ENCODE assay signal across 13 cellular contexts in the genomic region with DNA sequence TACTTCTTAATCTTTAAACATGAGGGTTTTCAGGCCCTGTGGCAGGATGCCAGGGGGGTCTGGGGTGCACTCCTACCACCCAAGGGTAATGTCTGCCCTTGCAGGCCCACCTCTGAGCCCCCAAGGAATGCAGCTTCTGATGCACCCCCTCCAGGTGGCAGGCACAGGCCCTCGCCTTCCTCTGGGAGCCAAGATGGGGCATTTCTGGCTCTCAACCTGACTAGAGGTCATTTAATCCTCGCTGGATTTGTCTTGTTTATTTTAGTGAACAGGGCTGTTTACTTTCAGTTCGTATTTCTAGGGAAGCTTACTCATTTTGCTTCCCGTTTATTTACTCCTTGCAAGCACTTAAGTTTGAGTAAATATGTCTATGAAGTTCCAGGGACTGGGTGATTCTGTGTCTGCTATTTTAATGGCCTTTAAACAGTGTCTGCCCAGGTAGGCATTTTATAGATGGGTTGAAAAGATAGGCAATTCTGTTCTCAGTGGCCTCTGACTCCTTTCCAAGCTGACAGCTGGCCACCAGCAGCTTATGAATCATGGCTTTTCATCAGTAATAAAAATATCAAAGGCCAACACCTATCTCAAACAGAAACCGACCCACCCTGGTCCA. TPM values are rescaled to one million over a fixed set of nuclear protein-coding genes. Genes with fewer than 3 reads are reported as not detected.
DNase-seq lines count a peak whose midpoint lies in the region; TF ChIP-seq lines count a peak whose summit lies in the region.
"Had no signal": no experiment of that assay in that cellular context is flagged by ENCODE, and none has a peak within 500 bp of the region (broad histone marks: within the 10 kb centered on the region; RNA-seq: fewer than 3 reads in every experiment).

No MANE protein-coding gene starts in this region.

- DNase-seq in DMS79 treated with DMSO at 0.1 percent for 48 hours (lab: John Stamatoyannopoulos, UW) (peak; percentile 71), NCI-H2081 treated with DMSO at 0.1 percent for 48 hours (lab: John Stamatoyannopoulos, UW) (peak; percentile 84), cerebellar cortex (ENCODE audit: low spot score) (peak; percentile 75), midbrain (lab: John Stamatoyannopoulos, UW) (no peak), GDM1 (lab: John Stamatoyannopoulos, UW) (no peak), mesothelial cell of epicardium (ENCODE audit: low spot score in 2 of 2, unreplicated experiment in 2 of 2) (no peak)
- no peak for DNase-seq in activated T-helper 1 cell treated with anti-CD3 and anti-CD28 coated beads, Interleukin-12 subunit alpha, Interleukin-12 subunit beta, Interleukin-2, Interleukin-4 antibody, amounts not matched to agents 30 ng/mL and 10 ng/mL and 1 ng/mL, durations not matched to agents 14 hours and 24 hours and 36 hours (ENCODE audit: low spot score)
- DNase-seq: activated CD4-positive, alpha-beta T cell treated with anti-CD3 and anti-CD28 coated beads for 36 hours; activated naive CD4-positive, alpha-beta T cell treated with anti-CD3 and anti-CD28 coated beads for 36 hours; effector CD4-positive, alpha-beta T cell had no signal

- H3K4me1 ChIP-seq in parathyroid adenoma: peaks cover 12% of the 10 kb centered on the region
- H3K4me1 ChIP-seq: tibial nerve had no signal

- H3K9me3 ChIP-seq in parathyroid adenoma (ENCODE audit: control insufficient read depth, low read length): no peaks in the 10 kb centered on the region
- H3K9me3 ChIP-seq: tibial nerve had no signal

- H3K27me3 ChIP-seq in parathyroid adenoma (ENCODE audit: control insufficient read depth, insufficient read depth, low read length): no peaks in the 10 kb centered on the region
- H3K27me3 ChIP-seq: tibial nerve had no signal

- no peaks in the 10 kb centered on the region for H3K9me3 Mint-ChIP-seq in activated T-helper 1 cell treated with anti-CD3 and anti-CD28 coated beads, Interleukin-12 subunit alpha, Interleukin-12 subunit beta, Interleukin-2, Interleukin-4 antibody, amounts not matched to agents 30 ng/mL and 10 ng/mL and 1 ng/mL, durations not matched to agents 14 hours and 24 hours and 36 hours
- no peaks in the 10 kb centered on the region for H3K9me3 Mint-ChIP-seq in mesothelial cell of epicardium
- H3K9me3 Mint-ChIP-seq: activated naive CD4-positive, alpha-beta T cell treated with anti-CD3 and anti-CD28 coated beads for 36 hours; neural crest cell had no signal

- TF ChIP-seq CTCF in parathyroid adenoma (IDR thresholded peaks at IDR 0.05): no peak
- TF ChIP-seq CTCF in mesothelial cell of epicardium (IDR thresholded peaks at IDR 0.05; ENCODE audit: unreplicated experiment): no peak

- H3K4me2 ChIP-seq in parathyroid adenoma (ENCODE audit: low read length): peak overlapping the region; percentile 6

- no peaks in the 10 kb centered on the region for H3K79me2 ChIP-seq in parathyroid adenoma

- H3K36me3 Mint-ChIP-seq in activated T-helper 1 cell treated with anti-CD3 and anti-CD28 coated beads, Interleukin-12 subunit alpha, Interleukin-12 subunit beta, Interleukin-2, Interleukin-4 antibody, amounts not matched to agents 30 ng/mL and 10 ng/mL and 1 ng/mL, durations not matched to agents 14 hours and 24 hours and 36 hours (ENCODE audit: low read depth): no peaks in the 10 kb centered on the region
- no peaks in the 10 kb centered on the region for H3K36me3 Mint-ChIP-seq in mesothelial cell of epicardium

- peaks cover 16% of the 10 kb centered on the region for H3K27me3 Mint-ChIP-seq in activated T-helper 1 cell treated with anti-CD3 and anti-CD28 coated beads, Interleukin-12 subunit alpha, Interleukin-12 subunit beta, Interleukin-2, Interleukin-4 antibody, amounts not matched to agents 30 ng/mL and 10 ng/mL and 1 ng/mL, durations not matched to agents 14 hours and 24 hours and 36 hours (ENCODE audit: insufficient read depth)
- H3K27me3 Mint-ChIP-seq in mesothelial cell of epicardium (ENCODE audit: low read depth): no peaks in the 10 kb centered on the region

- no peak overlapping the region for H3K4me3 Mint-ChIP-seq in activated T-helper 1 cell treated with anti-CD3 and anti-CD28 coated beads, Interleukin-12 subunit alpha, Interleukin-12 subunit beta, Interleukin-2, Interleukin-4 antibody, amounts not matched to agents 30 ng/mL and 10 ng/mL and 1 ng/mL, durations not matched to agents 14 hours and 24 hours and 36 hours
- H3K4me3 Mint-ChIP-seq in mesothelial cell of epicardium: no peak overlapping the region
- H3K4me3 Mint-ChIP-seq: activated CD4-positive, alpha-beta T cell treated with anti-CD3 and anti-CD28 coated beads for 36 hours; activated naive CD4-positive, alpha-beta T cell treated with anti-CD3 and anti-CD28 coated beads for 36 hours; neural crest cell had no signal

- no peak overlapping the region for H3K27ac Mint-ChIP-seq in activated T-helper 1 cell treated with anti-CD3 and anti-CD28 coated beads, Interleukin-12 subunit alpha, Interleukin-12 subunit beta, Interleukin-2, Interleukin-4 antibody, amounts not matched to agents 30 ng/mL and 10 ng/mL and 1 ng/mL, durations not matched to agents 14 hours and 24 hours and 36 hours
- H3K27ac Mint-ChIP-seq in mesothelial cell of epicardium: no peak overlapping the region
- H3K27ac Mint-ChIP-seq: activated CD4-positive, alpha-beta T cell treated with anti-CD3 and anti-CD28 coated beads for 36 hours; activated naive CD4-positive, alpha-beta T cell treated with anti-CD3 and anti-CD28 coated beads for 36 hours had no signal

- H2AFZ ChIP-seq in parathyroid adenoma: peak overlapping the region; percentile 87

- no peak overlapping the region for H3K9ac ChIP-seq in parathyroid adenoma

- intact Hi-C loops in activated T-helper 1 cell treated with anti-CD3 and anti-CD28 coated beads, Interleukin-12 subunit alpha, Interleukin-12 subunit beta, Interleukin-2, Interleukin-4 antibody, amounts not matched to agents 30 ng/mL and 10 ng/mL and 1 ng/mL, durations not matched to agents 14 hours and 24 hours and 36 hours (cut with micrococcal nuclease): no loop called here

- peaks cover 6% of the 10 kb centered on the region for H3K4me1 Mint-ChIP-seq in activated T-helper 1 cell treated with anti-CD3 and anti-CD28 coated beads, Interleukin-12 subunit alpha, Interleukin-12 subunit beta, Interleukin-2, Interleukin-4 antibody, amounts not matched to agents 30 ng/mL and 10 ng/mL and 1 ng/mL, durations not matched to agents 14 hours and 24 hours and 36 hours (ENCODE audit: low read depth)
- peaks cover 38% of the 10 kb centered on the region for H3K4me1 Mint-ChIP-seq in mesothelial cell of epicardium

- H3K36me3 ChIP-seq in parathyroid adenoma (ENCODE audit: control insufficient read depth, insufficient read depth, low read length): no peaks in the 10 kb centered on the region
- H3K36me3 ChIP-seq: tibial nerve had no signal

- no peak overlapping the region for H3K4me3 ChIP-seq in parathyroid adenoma (ENCODE audit: low read depth, low read length)
- H3K4me3 ChIP-seq: tibial nerve had no signal

- H3K27ac ChIP-seq in parathyroid adenoma: peak overlapping the region; percentile 71
- H3K27ac ChIP-seq: tibial nerve had no signal

RNA-seq across cellular contexts. Expression of a gene that starts 11.1 kb away (rescaled TPM):
- total RNA-seq in activated T-helper 1 cell treated with anti-CD3 and anti-CD28 coated beads, Interleukin-12 subunit alpha, Interleukin-12 subunit beta, Interleukin-2, Interleukin-4 antibody, amounts not matched to agents 30 ng/mL and 10 ng/mL and 1 ng/mL, durations not matched to agents 14 hours and 24 hours and 36 hours: 124 and 128 TPM in 2 replicates
- 73.2 to 85.1 TPM (median 77.1 TPM) in 3 replicates for total RNA-seq in mesothelial cell of epicardium

RNA-seq across cellular contexts. Expression of a gene that starts 19.4 kb away (rescaled TPM):
- total RNA-seq in activated T-helper 1 cell treated with anti-CD3 and anti-CD28 coated beads, Interleukin-12 subunit alpha, Interleukin-12 subunit beta, Interleukin-2, Interleukin-4 antibody, amounts not matched to agents 30 ng/mL and 10 ng/mL and 1 ng/mL, durations not matched to agents 14 hours and 24 hours and 36 hours: not detected in 2 replicates
- total RNA-seq in mesothelial cell of epicardium: 33.0 to 38.5 TPM (median 37.0 TPM) in 3 replicates
- total RNA-seq: activated CD4-positive, alpha-beta T cell treated with anti-CD3 and anti-CD28 coated beads for 36 hours; activated naive CD4-positive, alpha-beta T cell treated with anti-CD3 and anti-CD28 coated beads for 36 hours had no signal

RNA-seq across cellular contexts. Expression of a gene that starts 35.8 kb away (rescaled TPM):
- 0.13 TPM in 1 of 2 replicates, not detected in the other for total RNA-seq in activated T-helper 1 cell treated with anti-CD3 and anti-CD28 coated beads, Interleukin-12 subunit alpha, Interleukin-12 subunit beta, Interleukin-2, Interleukin-4 antibody, amounts not matched to agents 30 ng/mL and 10 ng/mL and 1 ng/mL, durations not matched to agents 14 hours and 24 hours and 36 hours
- 95.4 to 97.7 TPM (median 97.7 TPM) in 3 replicates for total RNA-seq in mesothelial cell of epicardium

Comparison
In these comparisons a context has a peak if more than half of its experiments do, and no peak if none do; other contexts are left out.
1. DNase-seq: peak in DMS79 treated with DMSO at 0.1 percent for 48 hours (single experiment), NCI-H2081 treated with DMSO at 0.1 percent for 48 hours (single experiment) and cerebellar cortex (single experiment); none in activated T-helper 1 cell treated with anti-CD3 and anti-CD28 coated beads, Interleukin-12 subunit alpha, Interleukin-12 subunit beta, Interleukin-2, Interleukin-4 antibody, amounts not matched to agents 30 ng/mL and 10 ng/mL and 1 ng/mL, durations not matched to agents 14 hours and 24 hours and 36 hours (single experiment), midbrain (single experiment), GDM1 (single experiment) and mesothelial cell of epicardium (0 of 2).
2. RNA of a gene that starts 19.4 kb away (total RNA-seq): 33.0 to 38.5 TPM in mesothelial cell of epicardium; not detected in activated T-helper 1 cell treated with anti-CD3 and anti-CD28 coated beads, Interleukin-12 subunit alpha, Interleukin-12 subunit beta, Interleukin-2, Interleukin-4 antibody, amounts not matched to agents 30 ng/mL and 10 ng/mL and 1 ng/mL, durations not matched to agents 14 hours and 24 hours and 36 hours; every median in the first group is over 10 times any median in the second.
3. RNA of a gene that starts 35.8 kb away (total RNA-seq): 95.4 to 97.7 TPM in mesothelial cell of epicardium; 0.13 TPM in activated T-helper 1 cell treated with anti-CD3 and anti-CD28 coated beads, Interleukin-12 subunit alpha, Interleukin-12 subunit beta, Interleukin-2, Interleukin-4 antibody, amounts not matched to agents 30 ng/mL and 10 ng/mL and 1 ng/mL, durations not matched to agents 14 hours and 24 hours and 36 hours; every median in the first group is over 10 times any median in the second.